Comparison of ENCODE assay signal across 20 cellular contexts in genomic region chr7:88615336-88615735, GRCh38.
DNase-seq lines count a peak whose midpoint lies in the region; ATAC-seq lines count a peak whose summit lies in the region.
"Had no signal": no experiment of that assay in that cellular context is flagged by ENCODE, and none has a peak within 500 bp of the region (broad histone marks: within the 10 kb centered on the region; RNA-seq: fewer than 3 reads in every experiment).

No MANE protein-coding gene starts in this region.

- ATAC-seq in HG02610 (IDR thresholded peaks at IDR 0.05; ENCODE audit: unreplicated experiment) (peak; percentile 58), HG02798 (IDR thresholded peaks at IDR 0.05; ENCODE audit: poor library complexity, unreplicated experiment) (peak; percentile 58), HG02885 (IDR thresholded peaks at IDR 0.05; ENCODE audit: poor library complexity, unreplicated experiment) (peak; percentile 63), GM19395 (IDR thresholded peaks at IDR 0.05; ENCODE audit: unreplicated experiment) (no peak)

- no peak for DNase-seq in superior temporal gyrus (ENCODE audit: extremely low spot score)
- no peak for DNase-seq in DMS53 treated with DMSO at 0.1 percent for 48 hours (lab: John Stamatoyannopoulos, UW; ENCODE audit: unreplicated experiment)
- no peak for DNase-seq in NCI-H526 treated with DMSO at 0.1 percent for 48 hours (lab: John Stamatoyannopoulos, UW)
- DNase-seq: 8988T; ACHN; BE2C; C1 segment of cervical spinal cord; CD4-positive, alpha-beta memory T cell; CD4-positive, CD25-positive, alpha-beta regulatory T cell; CD8-positive, alpha-beta memory T cell; COR-L47; DMS 273 treated with DMSO at 0.1 percent for 48 hours; DMS153; DMS53; DMS79 treated with DMSO at 0.1 percent for 48 hours; GF-D8 had no signal
